Comparison of ENCODE assay signal across 1 cellular context in genomic region chr1:19877821-19878636, GRCh38.
TF ChIP-seq lines count a peak whose summit lies in the region.

No MANE protein-coding gene starts in this region.

TF ChIP-seq in K562, 482 proteins besides CTCF, POLR2A, EP300 and RAD21 (continued from another document and continues in another):
- peak; percentile 90 for TF ChIP-seq MGA (IDR thresholded peaks at IDR 0.05)
- peak; percentile 99 for TF ChIP-seq MECOM (CRISPR knock-in tag; IDR thresholded peaks at IDR 0.05)
- no peak for TF ChIP-seq ZEB2 (IDR thresholded peaks at IDR 0.05)
- no peak for TF ChIP-seq HDAC3 (IDR thresholded peaks at IDR 0.05; ENCODE audit: borderline replicate concordance, partially characterized antibody)
- TF ChIP-seq ZBTB5 (IDR thresholded peaks at IDR 0.05) = no peak
- no peak for TF ChIP-seq BRCA1 (IDR thresholded peaks at IDR 0.05)
- TF ChIP-seq BRCA1 (CRISPR knock-in tag; IDR thresholded peaks at IDR 0.05) = no peak
- 0 out of 2 replicates have a peak, but pooled peaks have one; percentile 71 for TF ChIP-seq ETS1 (conservative IDR thresholded peaks at IDR 0.05; ENCODE audit: control insufficient read depth, low read depth, low read length)
- no peak for TF ChIP-seq TSC22D4 (tag; IDR thresholded peaks at IDR 0.05)
- no peak for TF ChIP-seq ZNF512 (tag; IDR thresholded peaks at IDR 0.05)
- no peak for TF ChIP-seq HMG20B (CRISPR knock-in tag; IDR thresholded peaks at IDR 0.05)
- no peak for TF ChIP-seq SREBF1 (IDR thresholded peaks at IDR 0.05; ENCODE audit: borderline replicate concordance, low read depth, low read length)
- TF ChIP-seq PTRF (tag; IDR thresholded peaks at IDR 0.05) = 0 out of 2 replicates have a peak, but pooled peaks have one; percentile 22
- no peak; the same call in 1 of the 2 replicates for TF ChIP-seq MEF2D (tag; conservative IDR thresholded peaks at IDR 0.05; ENCODE audit: low read depth)
- no peak for TF ChIP-seq PCBP2 (IDR thresholded peaks at IDR 0.05; ENCODE audit: low read depth, low read length, poor library complexity, severe bottlenecking)
- TF ChIP-seq RHOXF2B (CRISPR knock-in tag; conservative IDR thresholded peaks at IDR 0.05) = no peak
- TF ChIP-seq ARID3A (IDR thresholded peaks at IDR 0.05; ENCODE audit: borderline replicate concordance, low read depth, low read length) = peak; percentile 70; the same call in 1 of the 2 replicates
- no peak for TF ChIP-seq NR2C1 (IDR thresholded peaks at IDR 0.05)
- 0 out of 2 replicates have a peak, but pooled peaks have one; percentile 21 for TF ChIP-seq NR2C1 (tag; IDR thresholded peaks at IDR 0.05)
- TF ChIP-seq ZNF124 (CRISPR knock-in tag; IDR thresholded peaks at IDR 0.05) = no peak
- no peak for TF ChIP-seq PTTG1 (tag; IDR thresholded peaks at IDR 0.05; ENCODE audit: low read depth)
- TF ChIP-seq EZH2 (IDR thresholded peaks at IDR 0.05; ENCODE audit: borderline replicate concordance, low read depth, low read length) = no peak
- TF ChIP-seq TAF9B (IDR thresholded peaks at IDR 0.05; ENCODE audit: partially characterized antibody) = no peak
- no peak for TF ChIP-seq GTF3C2 (IDR thresholded peaks at IDR 0.05; ENCODE audit: borderline replicate concordance, extremely low read depth, insufficient read length)
- TF ChIP-seq E2F5 (CRISPR knock-in tag; IDR thresholded peaks at IDR 0.05) = no peak
- no peak for TF ChIP-seq BRF1 (IDR thresholded peaks at IDR 0.05; ENCODE audit: borderline replicate concordance, extremely low read depth, insufficient read length)
- TF ChIP-seq NR3C1 (CRISPR knock-in tag; IDR thresholded peaks at IDR 0.05) = no peak
- TF ChIP-seq PKNOX1 (IDR thresholded peaks at IDR 0.05) = peak; percentile 91
- no peak for TF ChIP-seq BRF2 (IDR thresholded peaks at IDR 0.05; ENCODE audit: borderline replicate concordance, insufficient read depth, insufficient read length)
- no peak for TF ChIP-seq BRD9 (IDR thresholded peaks at IDR 0.05; ENCODE audit: low read depth, partially characterized antibody)
- TF ChIP-seq ETV5 (CRISPR knock-in tag; IDR thresholded peaks at IDR 0.05; ENCODE audit: low read depth) = no peak
- no peak for TF ChIP-seq NELFE (IDR thresholded peaks at IDR 0.05; ENCODE audit: insufficient read depth, insufficient read length)
